9 cellular contexts compared by ENCODE assay signal in genomic region chrX:16868920-16869319, GRCh38. TPM values are rescaled to one million over a fixed set of nuclear protein-coding genes. Genes with fewer than 3 reads are reported as not detected.
A peak's percentile ranks its signal among the peaks of the same experiment; 100 is the strongest.
DNase-seq lines count a peak whose midpoint lies in the region; ATAC-seq, FAIRE-seq and TF ChIP-seq lines count a peak whose summit lies in the region.
"Had no signal": no experiment of that assay in that cellular context is flagged by ENCODE, and none has a peak within 500 bp of the region (broad histone marks: within the 10 kb centered on the region; RNA-seq: fewer than 3 reads in every experiment).

No MANE protein-coding gene starts in this region.

- H3K36me3 Mint-ChIP-seq in HFFc6 (ENCODE audit: low read depth) (peaks cover 8% of the 10 kb centered on the region; the same call in 1 of the 2 replicates), MCF 10A (ENCODE audit: insufficient read depth, unreplicated experiment) (peaks cover 6% of the 10 kb centered on the region)

- H3K9me3 ChIP-seq in A549 (no peaks in the 10 kb centered on the region), mucosa of stomach (ENCODE audit: control insufficient read depth, low read length) (no peaks in the 10 kb centered on the region)

- DNase-seq in A549 (ENCODE audit: low read depth in 1 of 2, low spot score in 1 of 2) (no peak), HFFc6 (no peak), MCF 10A (ENCODE audit: unreplicated experiment) (no peak), AG08395 (ENCODE audit: low spot score) (no peak), NCI-H446 treated with DMSO at 0.1 percent for 48 hours (lab: John Stamatoyannopoulos, UW) (no peak), CD1c-positive myeloid dendritic cell (ENCODE audit: extremely low spot score) (no peak), SW 1271 (lab: John Stamatoyannopoulos, UW) (no peak)

- TF ChIP-seq POLR2A in A549 (IDR thresholded peaks at IDR 0.05; ENCODE audit: low read length) = no peak

- H3K4me1 ChIP-seq in A549 = peaks cover 22% of the 10 kb centered on the region
- no peaks in the 10 kb centered on the region for H3K4me1 ChIP-seq in mucosa of stomach (ENCODE audit: control insufficient read depth, insufficient read depth, low read length)

- H3K9me3 Mint-ChIP-seq in HFFc6 = no peaks in the 10 kb centered on the region
- H3K9me3 Mint-ChIP-seq in MCF 10A (ENCODE audit: unreplicated experiment) = no peaks in the 10 kb centered on the region

- peak overlapping the region; percentile 90 to 98; a peak in 4 of 6 replicates for H3K27ac ChIP-seq in A549

- H3K27me3 Mint-ChIP-seq in HFFc6 (ENCODE audit: insufficient read depth) (no peaks in the 10 kb centered on the region; the same call in 1 of the 2 replicates), MCF 10A (ENCODE audit: insufficient read depth, unreplicated experiment) (peaks cover 19% of the 10 kb centered on the region)

- CTCF ChIA-PET in A549 (lab: Yijun Ruan, JAX) (interaction anchor here (1.1 to 6.2 kb wide), 5 partner anchors 13 to 178 kb away, joined by 3 to 47 read pairs (median 5); no protein-coding TSS in a partner anchor), MCF 10A (lab: Yijun Ruan, JAX) (no interaction called here)

- peak overlapping the region; percentile 92 for H3K4me2 ChIP-seq in A549

- no peak for ATAC-seq in A549

- no peak for FAIRE-seq in A549 (lab: Jason Lieb, UNC)
- FAIRE-seq: frontal cortex had no signal

- H3K4me3 Mint-ChIP-seq in HFFc6 = peak overlapping the region; percentile 96
- peak overlapping the region; percentile 98 for H3K4me3 Mint-ChIP-seq in MCF 10A (ENCODE audit: unreplicated experiment)

- H3K9ac ChIP-seq in mucosa of stomach (ENCODE audit: low read length) = peak overlapping the region; percentile 61

- TF ChIP-seq CTCF in A549 (IDR thresholded peaks at IDR 0.05) = no peak
- TF ChIP-seq CTCF in HFFc6 (IDR thresholded peaks at IDR 0.05) = no peak
- TF ChIP-seq CTCF in MCF 10A (IDR thresholded peaks at IDR 0.05; ENCODE audit: unreplicated experiment) = no peak

- no TSS peak for BruUV-seq in MCF 10A (replicated peaks; lab: Mats Ljungman, UMichigan)

- no peaks in the 10 kb centered on the region for H3K36me3 ChIP-seq in mucosa of stomach (ENCODE audit: control insufficient read depth, insufficient read depth, low read length)

- TF ChIP-seq EP300 in A549 (IDR thresholded peaks at IDR 0.05) = no peak

- H3K4me3 ChIP-seq in A549 = peak overlapping the region; percentile 81
- no peak overlapping the region for H3K4me3 ChIP-seq in mucosa of stomach (ENCODE audit: low read length)

- WGBS in A549 (ENCODE audit: missing lambda C conversion rate) = 12% methylated on average over 7 of the region's 7 CpGs

- peaks cover 34% of the 10 kb centered on the region for H3K4me1 Mint-ChIP-seq in HFFc6 (ENCODE audit: low read depth)
- peaks cover 15% of the 10 kb centered on the region for H3K4me1 Mint-ChIP-seq in MCF 10A (ENCODE audit: insufficient read depth, unreplicated experiment)

- POLR2A ChIA-PET in A549 (lab: Yijun Ruan, JAX) (interaction anchor here (2.9 kb wide), 1 partner anchor 13 kb away, joined by 22 read pairs; no protein-coding TSS in a partner anchor), MCF 10A (lab: Yijun Ruan, JAX) (interaction anchor here (0.6 to 6.3 kb wide), 7 partner anchors 12 to 150 kb away, joined by 3 to 30 read pairs (median 5); partner anchors contain the start of gene SYAP1)

- intact Hi-C loops in MCF 10A (cut with micrococcal nuclease) = no loop called here

- TF ChIP-seq RAD21 in A549 (conservative IDR thresholded peaks at IDR 0.05 in 1 of 2, IDR thresholded peaks at IDR 0.05 in 1 of 2) = no peak

- peak overlapping the region; percentile 79 for H3K27ac Mint-ChIP-seq in HFFc6
- peak overlapping the region; percentile 90 for H3K27ac Mint-ChIP-seq in MCF 10A (ENCODE audit: low read depth, unreplicated experiment)

- no peaks in the 10 kb centered on the region for H3K27me3 ChIP-seq in mucosa of stomach (ENCODE audit: control insufficient read depth, insufficient read depth, low read length)

TF ChIP-seq in A549, 52 proteins besides CTCF, POLR2A, EP300 and RAD21:
- no peak for TF ChIP-seq CBX8 (IDR thresholded peaks at IDR 0.05)
- no peak for TF ChIP-seq HDAC2 (IDR thresholded peaks at IDR 0.05)
- TF ChIP-seq GATA3 (IDR thresholded peaks at IDR 0.05; ENCODE audit: borderline replicate concordance) = no peak
- no peak for TF ChIP-seq JUN (IDR thresholded peaks at IDR 0.05)
- no peak for TF ChIP-seq RCOR1 (IDR thresholded peaks at IDR 0.05; ENCODE audit: low read depth, low read length)
- TF ChIP-seq POLR2AphosphoS2 (conservative IDR thresholded peaks at IDR 0.05; ENCODE audit: low read length) = no peak
- TF ChIP-seq BHLHE40 (IDR thresholded peaks at IDR 0.05; ENCODE audit: low read depth, low read length) = no peak
- TF ChIP-seq FOSL2 (IDR thresholded peaks at IDR 0.05) = no peak
- no peak for TF ChIP-seq FOSL2 (CRISPR knock-in tag; IDR thresholded peaks at IDR 0.05)
- no peak for TF ChIP-seq SREBF2 (IDR thresholded peaks at IDR 0.05)
- no peak for TF ChIP-seq E2F6 (IDR thresholded peaks at IDR 0.05; ENCODE audit: borderline replicate concordance, low read depth)
- TF ChIP-seq NFE2L2 (conservative IDR thresholded peaks at IDR 0.05; ENCODE audit: low read length) = no peak
- no peak for TF ChIP-seq FOXS1 (CRISPR knock-in tag; IDR thresholded peaks at IDR 0.05)
- no peak for TF ChIP-seq MAFK (IDR thresholded peaks at IDR 0.05; ENCODE audit: partially characterized antibody)
- no peak for TF ChIP-seq MYC (IDR thresholded peaks at IDR 0.05; ENCODE audit: borderline replicate concordance, low read length)
- no peak for TF ChIP-seq ELK1 (IDR thresholded peaks at IDR 0.05; ENCODE audit: low read depth, low read length)
- no peak for TF ChIP-seq ZSCAN20 (CRISPR knock-in tag; IDR thresholded peaks at IDR 0.05)
- TF ChIP-seq HEYL (CRISPR knock-in tag; IDR thresholded peaks at IDR 0.05) = no peak

RNA-seq across cellular contexts. Expression of gene RBBP7, which starts 1.2 kb away (rescaled TPM):
- polyA plus RNA-seq in A549 (2011; rRNA removed) (301 and 311 TPM in 2 replicates), A549 (2017; fragmentation: RNase III; extraction: RNeasy Plus Mini Kit Qiagen cat#74134 plus additional on column Dnase treatment) (222 to 232 TPM (median 232 TPM) in 3 replicates)
- 172 and 177 TPM in 2 replicates for polyA plus RNA-seq in A549 (2012; cell fraction: cytosol; rRNA removed)
- polyA plus RNA-seq in A549 (2012; cell fraction: nucleus; rRNA removed) = 95.5 and 159 TPM in 2 replicates
- 133 TPM in 2 replicates for polyA minus RNA-seq in A549 (2011; rRNA and poly(A)+ RNA removed)
- total RNA-seq in HFFc6 (2021; fragmentation: NEBNext Ultra II Directional; extraction: Animal tissue kit (Norgen Biotek cat#: 25700)) = 100 to 1,000 TPM in 4 of 6 experiments, 10 to 100 TPM in 2; 83.4 to 121 (median 110) TPM
- total RNA-seq in MCF 10A (2022) = 81.9 and 95.2 TPM in 2 replicates
